In the genomic region with DNA sequence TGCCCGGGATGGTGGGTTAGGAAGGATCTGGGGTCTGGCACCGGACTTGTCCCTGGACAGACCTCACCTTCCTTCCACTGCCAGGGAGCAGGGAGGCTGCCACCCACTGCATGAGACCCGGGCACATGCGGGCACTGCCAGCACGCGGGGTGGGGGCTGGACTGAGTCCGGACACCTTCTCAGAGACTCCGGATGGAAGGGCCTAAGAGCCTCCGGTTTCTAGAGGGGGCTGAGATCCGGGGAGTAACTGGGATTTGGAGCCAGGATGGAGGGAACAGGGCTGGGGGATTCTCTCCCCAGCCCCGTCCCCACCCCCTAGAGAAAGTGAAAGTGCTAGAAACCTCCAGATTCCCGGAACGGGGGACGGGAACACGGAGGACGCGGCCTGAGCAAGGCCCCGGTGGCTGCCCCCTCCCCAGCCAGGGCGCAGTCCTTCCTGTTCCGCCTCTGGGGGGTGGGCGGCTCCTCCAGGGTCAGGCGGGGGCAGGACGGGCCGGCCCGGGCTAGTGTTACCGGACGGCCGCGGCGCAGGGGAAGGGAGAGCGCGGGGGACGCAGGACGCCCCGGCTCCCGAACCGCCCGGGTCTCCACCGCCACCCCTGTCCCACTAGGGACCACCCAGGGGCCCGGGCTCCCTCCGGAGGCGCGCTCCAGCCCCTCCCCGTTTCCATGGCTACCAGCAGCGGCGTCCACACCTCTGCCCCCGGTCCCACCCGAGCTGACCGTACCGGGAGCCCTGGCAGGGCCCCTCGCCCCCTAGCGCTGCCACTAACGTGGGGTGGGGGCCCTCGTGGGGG, we compare ENCODE assay signal across 8 cellular contexts. TPM values are rescaled to one million over a fixed set of nuclear protein-coding genes. Genes with fewer than 3 reads are reported as not detected.
DNase-seq lines count a peak whose midpoint lies in the region; ATAC-seq and TF ChIP-seq lines count a peak whose summit lies in the region.

No MANE protein-coding gene starts in this region.

- CTCF ChIA-PET in activated naive CD4-positive, alpha-beta T cell treated with anti-CD3 and anti-CD28 coated beads for 36 hours (lab: Charles Lee) = no interaction called here

- DNase-seq in BE2C (no peak), cardiac muscle cell (ENCODE audit: low read depth in 1 of 2, low spot score in 1 of 2) (peak; percentile 21 to 55), psoas muscle (peak in 1 of 2 donors; percentile 68), NCI-H82 treated with DMSO at 0.1 percent for 48 hours (lab: John Stamatoyannopoulos, UW; ENCODE audit: unreplicated experiment) (no peak)
- DNase-seq in activated naive CD4-positive, alpha-beta T cell treated with anti-CD3 and anti-CD28 coated beads for 36 hours = peak; percentile 23
- DNase-seq in activated effector memory CD4-positive, alpha-beta T cell treated with anti-CD3 and anti-CD28 coated beads, Interleukin-2, amount 50 U/mL, for 16 hours = no peak

- peak overlapping the region; percentile 75 for H3K27ac Mint-ChIP-seq in activated naive CD4-positive, alpha-beta T cell treated with anti-CD3 and anti-CD28 coated beads for 36 hours

- H3K9me3 Mint-ChIP-seq in activated naive CD4-positive, alpha-beta T cell treated with anti-CD3 and anti-CD28 coated beads for 36 hours = no peaks in the 10 kb centered on the region

- no peaks in the 10 kb centered on the region for H3K36me3 Mint-ChIP-seq in activated naive CD4-positive, alpha-beta T cell treated with anti-CD3 and anti-CD28 coated beads for 36 hours (ENCODE audit: low read depth)

- H3K4me3 ChIP-seq in BE2C (ENCODE audit: low read depth, low read length) = peak overlapping the region; percentile 68
- peak overlapping the region; percentile 84 for H3K4me3 ChIP-seq in HUES64 (ENCODE audit: low read length)
- peak overlapping the region; percentile 91 for H3K4me3 ChIP-seq in cardiac muscle cell
- H3K4me3 ChIP-seq in psoas muscle = peak overlapping the region; percentile 82

- intact Hi-C loops in activated naive CD4-positive, alpha-beta T cell treated with anti-CD3 and anti-CD28 coated beads for 36 hours (cut with micrococcal nuclease) = no loop called here
- intact Hi-C loops in psoas muscle (cut with DNase I) = no loop called here

- no peaks in the 10 kb centered on the region for H3K36me3 ChIP-seq in BE2C
- H3K36me3 ChIP-seq in HUES64 (ENCODE audit: insufficient read depth, low read length) = no peaks in the 10 kb centered on the region; the same call in 1 of the 2 replicates
- H3K36me3 ChIP-seq in cardiac muscle cell = no peaks in the 10 kb centered on the region
- no peaks in the 10 kb centered on the region for H3K36me3 ChIP-seq in psoas muscle (ENCODE audit: insufficient read depth in 1 of 2, low read depth in 1 of 2)

- TF ChIP-seq CTCF in BE2C (IDR thresholded peaks at IDR 0.05; ENCODE audit: low read depth, low read length) = no peak
- no peak for TF ChIP-seq CTCF in cardiac muscle cell (IDR thresholded peaks at IDR 0.05; ENCODE audit: low read depth, low read length)
- no peak for TF ChIP-seq CTCF in psoas muscle (IDR thresholded peaks at IDR 0.05)

- no peaks in the 10 kb centered on the region for H3K27me3 Mint-ChIP-seq in activated naive CD4-positive, alpha-beta T cell treated with anti-CD3 and anti-CD28 coated beads for 36 hours (ENCODE audit: low read depth)

- ATAC-seq in GM19328 (IDR thresholded peaks at IDR 0.05; ENCODE audit: unreplicated experiment) (peak; percentile 18), psoas muscle (peak; percentile 18 to 66 (median 23))

- H3K4me1 Mint-ChIP-seq in activated naive CD4-positive, alpha-beta T cell treated with anti-CD3 and anti-CD28 coated beads for 36 hours (ENCODE audit: low read depth) = peaks cover 41% of the 10 kb centered on the region

- H3K4me1 ChIP-seq in BE2C (no peaks in the 10 kb centered on the region), HUES64 (ENCODE audit: insufficient read depth, low read length) (peaks cover 24% of the 10 kb centered on the region), cardiac muscle cell (ENCODE audit: low read depth) (peaks cover 12% of the 10 kb centered on the region), psoas muscle (peaks cover 5% of the 10 kb centered on the region)

- peak overlapping the region; percentile 87 for H3K9ac ChIP-seq in HUES64 (ENCODE audit: low read depth, low read length)

- H3K27ac ChIP-seq in HUES64 (ENCODE audit: low read depth, low read length) = no peak overlapping the region
- no peak overlapping the region for H3K27ac ChIP-seq in cardiac muscle cell
- H3K27ac ChIP-seq in psoas muscle = peak overlapping the region; percentile 73

- WGBS in HUES64 = 8% methylated on average over 53 of the region's 54 CpGs
- WGBS in psoas muscle, 3 donors = 6 to 14% (median 11%) methylated on average over 32 to 54 of the region's 54 CpGs

- H3K27me3 ChIP-seq in BE2C = peaks cover 7% of the 10 kb centered on the region
- H3K27me3 ChIP-seq in HUES64 (ENCODE audit: insufficient read depth, low read length) = no peaks in the 10 kb centered on the region
- no peaks in the 10 kb centered on the region for H3K27me3 ChIP-seq in cardiac muscle cell
- peaks cover 0 to 10% (median 6%) of the 10 kb centered on the region in 3 donors for H3K27me3 ChIP-seq in psoas muscle (ENCODE audit: insufficient read depth in 3 of 3, low read length in 2 of 3)

- peak overlapping the region; percentile 83 for H3K4me3 Mint-ChIP-seq in activated naive CD4-positive, alpha-beta T cell treated with anti-CD3 and anti-CD28 coated beads for 36 hours

- H3K9me3 ChIP-seq in BE2C (no peaks in the 10 kb centered on the region), HUES64 (ENCODE audit: insufficient read depth, low read depth, low read length) (no peaks in the 10 kb centered on the region), cardiac muscle cell (ENCODE audit: low read depth) (no peaks in the 10 kb centered on the region), psoas muscle (no peaks in the 10 kb centered on the region)

RNA-seq across cellular contexts. Expression of a gene that starts 0.7 kb away (rescaled TPM):
- 44.2 TPM for polyA plus RNA-seq in BE2C (2012; ENCODE audit: insufficient read depth, insufficient read length, low read depth)
- polyA plus RNA-seq in HUES64 (2013, experiment 1 of 2) = 24.0 TPM
- 26.3 TPM for polyA plus RNA-seq in HUES64 (2013, experiment 2 of 2)
- total RNA-seq in activated naive CD4-positive, alpha-beta T cell treated with anti-CD3 and anti-CD28 coated beads for 36 hours = 10 to 100 TPM; 12.6 to 13.6 TPM
- 25.5 and 29.9 TPM in 2 replicates for total RNA-seq in cardiac muscle cell
- polyA plus RNA-seq in cardiac muscle cell = 14.1 and 21.9 TPM in 2 replicates
- total RNA-seq in psoas muscle = 10 to 100 TPM in 3 of 4 donors, 1 to 10 TPM in 1; 4.5 to 22.0 (median 15.1) TPM
- polyA plus RNA-seq in psoas muscle = 1 to 10 TPM; 2.3 to 3.8 (median 2.3) TPM

Comparison
In these comparisons a context has a peak if more than half of its experiments do, and no peak if none do; other contexts are left out.
1. DNase-seq: peak in activated naive CD4-positive, alpha-beta T cell treated with anti-CD3 and anti-CD28 coated beads for 36 hours (single experiment) and cardiac muscle cell (2 of 2); none in BE2C (single experiment), activated effector memory CD4-positive, alpha-beta T cell treated with anti-CD3 and anti-CD28 coated beads, Interleukin-2, amount 50 U/mL, for 16 hours (single experiment) and NCI-H82 treated with DMSO at 0.1 percent for 48 hours (single experiment).
2. Peak in every context shown above with its lines, with median percentiles within 50 percentile points of each other: H3K4me3 ChIP-seq.